25 cellular contexts compared by ENCODE assay signal in genomic region chr4:132694775-132695174, GRCh38.
"Had no signal": no experiment of that assay in that cellular context is flagged by ENCODE, and none has a peak within 500 bp of the region (broad histone marks: within the 10 kb centered on the region; RNA-seq: fewer than 3 reads in every experiment).

No MANE protein-coding gene starts in this region.

- H3K27ac Mint-ChIP-seq: naive thymus-derived CD4-positive, alpha-beta T cell; natural killer cell treated with Interleukin-12 subunit alpha and Interleukin-12 subunit beta and Interleukin-15 and Interleukin-18, amount 100 ng/mL, for 72 hours; progenitor cell of endocrine pancreas; stimulated activated naive B cell treated with anti-CD40 and anti-IgM and Interleukin-4, amounts not matched to agents 10 μg/mL and 1 μg/mL and 100 μg/mL, for 72 hours had no signal

- H3K9me3 ChIP-seq: ovary, testis, thyroid gland, vagina had no signal

- H3K27ac ChIP-seq: left ventricle myocardium inferior, ovary, right atrium auricular region, skin epidermis, stomach, testis, thyroid gland, transverse colon, upper lobe of left lung, vagina had no signal

- H3K27me3 Mint-ChIP-seq: naive thymus-derived CD4-positive, alpha-beta T cell; natural killer cell treated with Interleukin-12 subunit alpha and Interleukin-12 subunit beta and Interleukin-15 and Interleukin-18, amount 100 ng/mL, for 72 hours; progenitor cell of endocrine pancreas; stimulated activated naive B cell treated with anti-CD40 and anti-IgM and Interleukin-4, amounts not matched to agents 10 μg/mL and 1 μg/mL and 100 μg/mL, for 72 hours had no signal

- DNase-seq: hippocampal formation; islet precursor cell; left ventricle myocardium inferior; midbrain; mucosa of descending colon; naive thymus-derived CD4-positive, alpha-beta T cell; ovary; stimulated activated CD4-positive, alpha-beta T cell treated with anti-CD3 and anti-CD28 coated beads, Interleukin-12 subunit alpha, Interleukin-12 subunit beta, amount 100 ng/mL, for 4 hours; stimulated activated CD4-positive, alpha-beta T cell treated with anti-CD3 and anti-CD28 coated beads, Interleukin-15, amount 100 ng/mL, for 24 hours; stimulated activated CD4-positive, alpha-beta T cell treated with anti-CD3 and anti-CD28 coated beads, Interleukin-2, amount 100 ng/mL, for 24 hours; stimulated activated CD4-positive, alpha-beta T cell treated with anti-CD3 and anti-CD28 coated beads, Interleukin-4, amount 100 ng/mL, for 1 hour; stimulated activated naive B cell treated with anti-CD40 and anti-IgM and Interleukin-4, amounts not matched to agents 10 μg/mL and 1 μg/mL and 100 μg/mL, for 72 hours; stimulated activated naive CD8-positive, alpha-beta T cell treated with anti-CD3 and anti-CD28 coated beads, Interleukin-15, Interleukin-2, amounts not matched to agents 100 U/mL and 50 U/mL, for 24 hours; stomach; testis; thyroid gland; transverse colon; upper lobe of left lung had no signal

- H3K4me1 Mint-ChIP-seq: naive thymus-derived CD4-positive, alpha-beta T cell; stimulated activated naive B cell treated with anti-CD40 and anti-IgM and Interleukin-4, amounts not matched to agents 10 μg/mL and 1 μg/mL and 100 μg/mL, for 72 hours had no signal

- ATAC-seq: mucosa of descending colon; naive thymus-derived CD4-positive, alpha-beta T cell; natural killer cell treated with Interleukin-12 subunit alpha and Interleukin-12 subunit beta and Interleukin-15 and Interleukin-18, amount 100 ng/mL, for 72 hours; sciatic nerve; stimulated activated naive B cell treated with anti-CD40 and anti-IgM and Interleukin-4, amounts not matched to agents 10 μg/mL and 1 μg/mL and 100 μg/mL, for 72 hours; stimulated activated naive CD8-positive, alpha-beta T cell treated with anti-CD3 and anti-CD28 coated beads, Interleukin-15, Interleukin-2, amounts not matched to agents 100 U/mL and 50 U/mL, for 24 hours had no signal

- H3K36me3 ChIP-seq: left ventricle myocardium inferior, ovary, right atrium auricular region, stomach, thyroid gland, transverse colon, upper lobe of left lung, vagina had no signal

- H3K4me3 Mint-ChIP-seq: naive thymus-derived CD4-positive, alpha-beta T cell; natural killer cell treated with Interleukin-12 subunit alpha and Interleukin-12 subunit beta and Interleukin-15 and Interleukin-18, amount 100 ng/mL, for 72 hours; stimulated activated naive B cell treated with anti-CD40 and anti-IgM and Interleukin-4, amounts not matched to agents 10 μg/mL and 1 μg/mL and 100 μg/mL, for 72 hours had no signal

- H3K36me3 Mint-ChIP-seq: naive thymus-derived CD4-positive, alpha-beta T cell; stimulated activated naive B cell treated with anti-CD40 and anti-IgM and Interleukin-4, amounts not matched to agents 10 μg/mL and 1 μg/mL and 100 μg/mL, for 72 hours had no signal

- H3K27me3 ChIP-seq: ovary, right atrium auricular region, stomach, testis, thyroid gland, transverse colon, upper lobe of left lung, vagina had no signal

- H3K4me1 ChIP-seq: left ventricle myocardium inferior, right atrium auricular region, stomach, testis, thyroid gland, transverse colon, upper lobe of left lung, vagina had no signal

- H3K4me3 ChIP-seq: left ventricle myocardium inferior, lung, mucosa of descending colon, ovary, right atrium auricular region, skin epidermis, stomach, testis, thyroid gland, transverse colon, upper lobe of left lung, vagina had no signal
